In genomic region chr9:129026442-129027223, GRCh38 we compare ENCODE assay signal across 8 cellular contexts. TPM values are rescaled to one million over a fixed set of nuclear protein-coding genes. Genes with fewer than 3 reads are reported as not detected.
DNase-seq lines count a peak whose midpoint lies in the region; ATAC-seq and TF ChIP-seq lines count a peak whose summit lies in the region.

No MANE protein-coding gene starts in this region.

- DNase-seq in T-helper 1 cell, result no peak
- peak; percentile 75 for DNase-seq in RPMI8226
- no peak for DNase-seq in stimulated activated CD8-positive, alpha-beta memory T cell treated with anti-CD3 and anti-CD28 coated beads, Interleukin-4, amount 100 ng/mL, for 48 hours
- DNase-seq in cerebellar cortex (ENCODE audit: low spot score), result no peak
- DNase-seq in SHP77 treated with DMSO at 0.1 percent for 48 hours (lab: John Stamatoyannopoulos, UW), result no peak

- peaks cover 2% of the 10 kb centered on the region for H3K36me3 Mint-ChIP-seq in T-helper 1 cell treated with Interleukin-12 subunit alpha and Interleukin-12 subunit beta and Interleukin-4 antibody, amounts not matched to agents 30 μg/mL and 1 μg/mL, for 36 hours (ENCODE audit: low read depth)

- peak overlapping the region; percentile 84 for H3K4me3 Mint-ChIP-seq in T-helper 1 cell treated with Interleukin-12 subunit alpha and Interleukin-12 subunit beta and Interleukin-4 antibody, amounts not matched to agents 30 μg/mL and 1 μg/mL, for 36 hours

- H3K4me2 ChIP-seq in parathyroid adenoma (ENCODE audit: low read length), result peak overlapping the region; percentile 87

- no peaks in the 10 kb centered on the region for H3K27me3 ChIP-seq in parathyroid adenoma (ENCODE audit: control insufficient read depth, insufficient read depth, low read length)

- peak overlapping the region; percentile 26 for H3K27ac Mint-ChIP-seq in T-helper 1 cell treated with Interleukin-12 subunit alpha and Interleukin-12 subunit beta and Interleukin-4 antibody, amounts not matched to agents 30 μg/mL and 1 μg/mL, for 36 hours

- H3K4me1 ChIP-seq in parathyroid adenoma, result peaks cover 13% of the 10 kb centered on the region

- peaks cover 6% of the 10 kb centered on the region for H3K79me2 ChIP-seq in parathyroid adenoma

- peak; percentile 27 for ATAC-seq in esophagus mucosa

- H2AFZ ChIP-seq in parathyroid adenoma, result no peak overlapping the region

- H3K4me1 Mint-ChIP-seq in T-helper 1 cell treated with Interleukin-12 subunit alpha and Interleukin-12 subunit beta and Interleukin-4 antibody, amounts not matched to agents 30 μg/mL and 1 μg/mL, for 36 hours (ENCODE audit: low read depth), result peaks cover 27% of the 10 kb centered on the region

- H3K4me3 ChIP-seq in parathyroid adenoma (ENCODE audit: low read depth, low read length), result peak overlapping the region; percentile 69

- no peaks in the 10 kb centered on the region for H3K36me3 ChIP-seq in parathyroid adenoma (ENCODE audit: control insufficient read depth, insufficient read depth, low read length)

- peak overlapping the region; percentile 92 for H3K27ac ChIP-seq in parathyroid adenoma

- no peak overlapping the region for H3K9ac ChIP-seq in parathyroid adenoma

- H3K27me3 Mint-ChIP-seq in T-helper 1 cell treated with Interleukin-12 subunit alpha and Interleukin-12 subunit beta and Interleukin-4 antibody, amounts not matched to agents 30 μg/mL and 1 μg/mL, for 36 hours (ENCODE audit: low read depth), result no peaks in the 10 kb centered on the region

- TF ChIP-seq CTCF in parathyroid adenoma (IDR thresholded peaks at IDR 0.05), result no peak

- H3K9me3 Mint-ChIP-seq in T-helper 1 cell treated with Interleukin-12 subunit alpha and Interleukin-12 subunit beta and Interleukin-4 antibody, amounts not matched to agents 30 μg/mL and 1 μg/mL, for 36 hours, result no peaks in the 10 kb centered on the region

- H3K9me3 ChIP-seq in parathyroid adenoma (ENCODE audit: control insufficient read depth, low read length), result no peaks in the 10 kb centered on the region

RNA-seq across cellular contexts. Expression of gene SH3GLB2, which starts 1.5 kb away (rescaled TPM):
- total RNA-seq in esophagus mucosa, result 101 TPM

RNA-seq across cellular contexts. Expression of gene MIGA2, which starts 9.8 kb away (rescaled TPM):
- 21.2 TPM for total RNA-seq in esophagus mucosa

RNA-seq across cellular contexts. Expression of gene DOLPP1, which starts 54.3 kb away (rescaled TPM):
- 14.7 TPM for total RNA-seq in esophagus mucosa
